ENCODE assay signal across 1 cellular context in the genomic region with DNA sequence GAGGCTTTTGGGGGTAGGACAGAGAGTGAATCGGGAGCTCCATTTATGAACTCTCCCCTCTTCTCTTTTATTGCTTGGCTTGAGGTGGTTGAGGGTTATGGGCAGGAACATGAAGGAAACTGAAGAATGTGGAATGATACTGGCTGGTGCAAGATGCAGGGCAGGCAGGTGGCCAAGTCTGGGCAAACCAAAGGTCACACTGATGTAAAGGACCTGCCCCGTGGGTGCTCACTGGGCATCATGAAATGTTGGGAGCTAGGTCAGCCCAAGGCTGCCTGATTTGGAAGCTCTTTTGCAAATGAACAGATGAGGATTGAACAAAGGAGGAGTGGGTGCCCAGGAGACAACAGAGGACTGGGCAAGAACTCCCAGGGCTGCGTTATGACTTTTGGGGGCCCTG.
TF ChIP-seq lines count a peak whose summit lies in the region.

No MANE protein-coding gene starts in this region.

TF ChIP-seq in HepG2, 621 proteins besides CTCF, POLR2A, EP300 and RAD21 (continued from another document):
- TF ChIP-seq, protein P1, sequence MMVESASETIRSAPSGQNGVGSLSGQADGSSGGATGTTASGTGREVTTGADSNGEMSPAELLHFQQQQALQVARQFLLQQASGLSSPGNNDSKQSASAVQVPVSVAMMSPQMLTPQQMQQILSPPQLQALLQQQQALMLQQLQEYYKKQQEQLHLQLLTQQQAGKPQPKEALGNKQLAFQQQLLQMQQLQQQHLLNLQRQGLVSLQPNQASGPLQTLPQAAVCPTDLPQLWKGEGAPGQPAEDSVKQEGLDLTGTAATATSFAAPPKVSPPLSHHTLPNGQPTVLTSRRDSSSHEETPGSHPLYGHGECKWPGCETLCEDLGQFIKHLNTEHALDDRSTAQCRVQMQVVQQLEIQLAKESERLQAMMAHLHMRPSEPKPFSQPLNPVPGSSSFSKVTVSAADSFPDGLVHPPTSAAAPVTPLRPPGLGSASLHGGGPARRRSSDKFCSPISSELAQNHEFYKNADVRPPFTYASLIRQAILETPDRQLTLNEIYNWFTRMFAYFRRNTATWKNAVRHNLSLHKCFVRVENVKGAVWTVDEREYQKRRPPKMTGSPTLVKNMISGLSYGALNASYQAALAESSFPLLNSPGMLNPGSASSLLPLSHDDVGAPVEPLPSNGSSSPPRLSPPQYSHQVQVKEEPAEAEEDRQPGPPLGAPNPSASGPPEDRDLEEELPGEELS (CRISPR knock-in tag; IDR thresholded peaks at IDR 0.05): no peak
- TF ChIP-seq ASH2L (IDR thresholded peaks at IDR 0.05; ENCODE audit: insufficient read length, low read depth, low read length): no peak
- no peak for TF ChIP-seq IRX3 (CRISPR knock-in tag; IDR thresholded peaks at IDR 0.05; ENCODE audit: borderline replicate concordance, low read depth)
- TF ChIP-seq, protein P2, sequence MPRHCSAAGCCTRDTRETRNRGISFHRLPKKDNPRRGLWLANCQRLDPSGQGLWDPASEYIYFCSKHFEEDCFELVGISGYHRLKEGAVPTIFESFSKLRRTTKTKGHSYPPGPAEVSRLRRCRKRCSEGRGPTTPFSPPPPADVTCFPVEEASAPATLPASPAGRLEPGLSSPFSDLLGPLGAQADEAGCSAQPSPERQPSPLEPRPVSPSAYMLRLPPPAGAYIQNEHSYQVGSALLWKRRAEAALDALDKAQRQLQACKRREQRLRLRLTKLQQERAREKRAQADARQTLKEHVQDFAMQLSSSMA (CRISPR knock-in tag; IDR thresholded peaks at IDR 0.05): no peak
- no peak for TF ChIP-seq ZNF333 (CRISPR knock-in tag; IDR thresholded peaks at IDR 0.05; ENCODE audit: borderline replicate concordance)
- no peak for TF ChIP-seq HNF4G (IDR thresholded peaks at IDR 0.05; ENCODE audit: borderline replicate concordance, low read depth, low read length)
- no peak for TF ChIP-seq HNF4G (CRISPR knock-in tag; IDR thresholded peaks at IDR 0.05; ENCODE audit: borderline replicate concordance, low read depth)
- TF ChIP-seq ZNF598 (CRISPR knock-in tag; IDR thresholded peaks at IDR 0.05; ENCODE audit: borderline replicate concordance): no peak
- no peak for TF ChIP-seq JUNB (CRISPR knock-in tag; IDR thresholded peaks at IDR 0.05; ENCODE audit: borderline replicate concordance)
- TF ChIP-seq ATRX (CRISPR knock-in tag; IDR thresholded peaks at IDR 0.05; ENCODE audit: borderline replicate concordance): no peak
- no peak for TF ChIP-seq POGZ (CRISPR knock-in tag; IDR thresholded peaks at IDR 0.05)
TF ChIP-seq in HepG2: peak in this region for 0.
